ENCODE assay signal across 24 cellular contexts in genomic region chr6:25682324-25682723, GRCh38. TPM values are rescaled to one million over a fixed set of nuclear protein-coding genes. Genes with fewer than 3 reads are reported as not detected.
"Had no signal": no experiment of that assay in that cellular context is flagged by ENCODE, and none has a peak within 500 bp of the region (broad histone marks: within the 10 kb centered on the region; RNA-seq: fewer than 3 reads in every experiment).

No MANE protein-coding gene starts in this region.

- H3K27me3 ChIP-seq: neutrophil, tibial artery, upper lobe of left lung, uterus had no signal

- DNase-seq: effector memory CD4-positive, alpha-beta T cell; heart left ventricle; hippocampal formation; left colon; left ventricle myocardium superior; mesenchymal stem cell; naive B cell; spleen; stimulated activated CD4-positive, alpha-beta T cell treated with anti-CD3 and anti-CD28 coated beads, Interleukin-15, amount 100 ng/mL, for 24 hours; stimulated activated CD4-positive, alpha-beta T cell treated with anti-CD3 and anti-CD28 coated beads, Interleukin-1b, Interleukin-23, amount 100 ng/mL, for 48 hours; stimulated activated CD4-positive, alpha-beta T cell treated with anti-CD3 and anti-CD28 coated beads, Interleukin-4, amount 100 ng/mL, for 24 hours; tibial artery; upper lobe of left lung; uterus had no signal

- H3K36me3 ChIP-seq: heart left ventricle, neutrophil, spleen, tibial artery, upper lobe of left lung, uterus had no signal

- H3K4me1 ChIP-seq: heart left ventricle, spleen, tibial artery, upper lobe of left lung, uterus had no signal

- H3K4me3 ChIP-seq: heart left ventricle, lung, spleen, tibial artery, upper lobe of left lung, uterus had no signal

- H3K27ac ChIP-seq: heart left ventricle, neutrophil, spleen, tibial artery, upper lobe of left lung, uterus had no signal

- ATAC-seq: esophagus mucosa; heart left ventricle; left colon; left ventricle myocardium superior; sciatic nerve; stimulated activated memory B cell treated with anti-CD40 and anti-IgM and Interleukin-4, amounts not matched to agents 10 μg/mL and 1 μg/mL and 100 μg/mL, for 72 hours had no signal

- H3K9me3 ChIP-seq: heart left ventricle, neutrophil, spleen, tibial artery, upper lobe of left lung, uterus had no signal

RNA-seq across cellular contexts. Expression of gene SCGN, which starts 30.3 kb away (rescaled TPM):
- total RNA-seq: esophagus mucosa, fibroblast of lung, glomerular endothelial cell, kidney epithelial cell, osteoblast, pulmonary artery endothelial cell, sciatic nerve, spleen had no signal
- polyA plus RNA-seq: fibroblast of lung, spleen had no signal
